Comparison of ENCODE assay signal across 8 cellular contexts in the genomic region with DNA sequence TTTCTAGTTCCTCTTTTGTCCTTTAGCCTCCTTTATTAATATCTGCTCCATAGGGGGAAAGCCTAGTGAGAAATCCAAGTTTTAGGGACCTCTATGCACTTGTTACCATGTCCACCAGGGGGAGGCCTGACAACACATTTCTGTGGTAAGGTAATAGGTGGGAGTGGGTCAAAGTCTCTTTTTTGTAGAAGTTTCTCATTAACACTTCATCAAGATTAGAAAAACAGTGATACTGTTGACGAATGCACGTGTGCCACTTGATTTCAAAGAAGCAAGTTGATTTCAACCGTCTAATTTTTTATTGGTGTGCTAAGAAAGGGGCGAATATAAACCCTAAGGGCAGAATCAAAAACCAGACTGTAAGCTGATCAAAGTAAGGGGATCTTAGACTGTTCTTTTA. TPM values are rescaled to one million over a fixed set of nuclear protein-coding genes. Genes with fewer than 3 reads are reported as not detected.
DNase-seq lines count a peak whose midpoint lies in the region; ATAC-seq and TF ChIP-seq lines count a peak whose summit lies in the region.

No MANE protein-coding gene starts in this region.

- no peak overlapping the region for H3K4me3 Mint-ChIP-seq in naive B cell

- H3K9me3 Mint-ChIP-seq in naive B cell = no peaks in the 10 kb centered on the region

- TF ChIP-seq CTCF in BJ (IDR thresholded peaks at IDR 0.05; ENCODE audit: insufficient read depth, low read depth, low read length) = peak; percentile 89

- CTCF ChIA-PET in BJ (lab: Yijun Ruan, JAX) = interaction anchor here (0.6 to 3.8 kb wide), 23 partner anchors 8 to 1281 kb away, joined by 3 to 21 read pairs (median 4); a partner anchor contains a TSS

- H3K27ac Mint-ChIP-seq in naive B cell = peak overlapping the region in 2 of 6 donors; percentile 40 to 43

- no peak overlapping the region for H3K4me3 ChIP-seq in BJ (ENCODE audit: low read depth, low read length)

- TF ChIP-seq POLR2A in erythroblast (IDR thresholded peaks at IDR 0.05; ENCODE audit: low read length) = no peak

- POLR2A ChIA-PET in BJ (lab: Charles Lee) = no interaction called here

- ATAC-seq in GM18867 (IDR thresholded peaks at IDR 0.05; ENCODE audit: unreplicated experiment) (peak; percentile 98), HG03097 (IDR thresholded peaks at IDR 0.05; ENCODE audit: low FRiP score, unreplicated experiment) (peak; percentile 93), naive B cell (ENCODE audit: low read depth in 2 of 2) (peak; percentile 93 to 96)

- H3K27me3 ChIP-seq in BJ (ENCODE audit: control insufficient read depth, insufficient read depth, low read length) = peaks cover 1% of the 10 kb centered on the region; the same call in 1 of the 2 replicates

- H3K36me3 Mint-ChIP-seq in naive B cell = no peaks in the 10 kb centered on the region

- peaks cover 16 to 29% (median 21%) of the 10 kb centered on the region in 3 donors for H3K27me3 Mint-ChIP-seq in naive B cell

- H3K4me1 Mint-ChIP-seq in naive B cell = peaks cover 0 to 5% (median 2%) of the 10 kb centered on the region in 3 donors

- no peaks in the 10 kb centered on the region for H3K36me3 ChIP-seq in BJ (ENCODE audit: control insufficient read depth, insufficient read depth, low read length)

- no peak for DNase-seq in BJ (ENCODE audit: low read depth)
- DNase-seq in NCI-H774 (lab: John Stamatoyannopoulos, UW) = peak; percentile 62
- peak; percentile 73 for DNase-seq in activated CD8-positive, alpha-beta memory T cell treated with anti-CD3 and anti-CD28 coated beads for 24 hours
- peak; percentile 47 to 72 for DNase-seq in erythroblast (lab: John Stamatoyannopoulos, UW)
- DNase-seq in naive B cell = peak; percentile 57
- DNase-seq in superior temporal gyrus (ENCODE audit: extremely low spot score) = peak; percentile 76

RNA-seq across cellular contexts. Expression of a gene that starts 30.6 kb away (rescaled TPM):
- polyA plus RNA-seq in BJ (2011; rRNA removed) (31.7 and 57.1 TPM in 2 replicates), naive B cell (ENCODE audit: low read depth in 6 of 6) (10 to 100 TPM; 27.7 to 47.2 (median 33.4) TPM)
- 3.6 and 5.4 TPM in 2 replicates for polyA minus RNA-seq in BJ (2011; rRNA and poly(A)+ RNA removed)

RNA-seq across cellular contexts. Expression of a gene that starts 31.9 kb away (rescaled TPM):
- polyA plus RNA-seq in BJ (2011; rRNA removed) (0.81 and 1.9 TPM in 2 replicates), naive B cell (ENCODE audit: low read depth in 6 of 6) (1 to 10 TPM; 2.3 to 4.8 (median 3.3) TPM)
- polyA minus RNA-seq in BJ (2011; rRNA and poly(A)+ RNA removed) = 1.1 and 1.6 TPM in 2 replicates

RNA-seq across cellular contexts. Expression of a gene that starts 35.2 kb away (rescaled TPM):
- polyA plus RNA-seq in BJ (2011; rRNA removed) (7.7 and 15.8 TPM in 2 replicates), naive B cell (ENCODE audit: low read depth in 6 of 6) (10 to 100 TPM; 29.5 to 44.0 (median 35.4) TPM)
- 2.2 and 4.2 TPM in 2 replicates for polyA minus RNA-seq in BJ (2011; rRNA and poly(A)+ RNA removed)
